In genomic region chr6:41489284-41489851, GRCh38 we compare ENCODE assay signal across 15 cellular contexts. TPM values are rescaled to one million over a fixed set of nuclear protein-coding genes. Genes with fewer than 3 reads are reported as not detected.
DNase-seq lines count a peak whose midpoint lies in the region; ATAC-seq, FAIRE-seq and TF ChIP-seq lines count a peak whose summit lies in the region.
"Had no signal": no experiment of that assay in that cellular context is flagged by ENCODE, and none has a peak within 500 bp of the region (broad histone marks: within the 10 kb centered on the region; RNA-seq: fewer than 3 reads in every experiment).

No MANE protein-coding gene starts in this region.

- H3K27me3 ChIP-seq in BLaER1, result no peaks in the 10 kb centered on the region
- peaks cover 53% of the 10 kb centered on the region for H3K27me3 ChIP-seq in HUES48 (ENCODE audit: control insufficient read depth, insufficient read depth, low read length)
- peaks cover 2% of the 10 kb centered on the region for H3K27me3 ChIP-seq in bronchial epithelial cell (ENCODE audit: control insufficient read depth, insufficient read depth, low read length)

- DNase-seq in bronchial epithelial cell (ENCODE audit: low read depth) (no peak), nephron progenitor cell (peak; percentile 69), GM19240 (ENCODE audit: insufficient read length, low spot score) (no peak), UCSD-AML1 (lab: John Stamatoyannopoulos, UW; ENCODE audit: unreplicated experiment) (no peak), NCI-H510A (lab: John Stamatoyannopoulos, UW) (no peak)
- DNase-seq: activated naive CD4-positive, alpha-beta T cell treated with anti-CD3 and anti-CD28 coated beads for 36 hours; central memory CD4-positive, alpha-beta T cell; NCI-H345; RPMI8226; stimulated activated naive CD4-positive, alpha-beta T cell had no signal

- no peaks in the 10 kb centered on the region for H3K9me3 ChIP-seq in BLaER1
- no peaks in the 10 kb centered on the region for H3K9me3 ChIP-seq in HUES48 (ENCODE audit: control insufficient read depth, insufficient read depth, low read length)

- H3K4me2 ChIP-seq in BLaER1, result 0 out of 2 replicates have a peak overlapping the region, but pooled peaks have one; percentile 17

- H3K27ac Mint-ChIP-seq in nephron progenitor cell, result peak overlapping the region; percentile 89
- H3K27ac Mint-ChIP-seq: activated naive CD4-positive, alpha-beta T cell treated with anti-CD3 and anti-CD28 coated beads for 36 hours; CD14-positive monocyte; memory B cell had no signal

- no peaks in the 10 kb centered on the region for H3K9me3 Mint-ChIP-seq in nephron progenitor cell
- H3K9me3 Mint-ChIP-seq: activated naive CD4-positive, alpha-beta T cell treated with anti-CD3 and anti-CD28 coated beads for 36 hours; CD14-positive monocyte; memory B cell had no signal

- no peak for ATAC-seq in GM21367 (IDR thresholded peaks at IDR 0.05; ENCODE audit: unreplicated experiment)

- H3K4me1 ChIP-seq in BLaER1 (peaks cover 28% of the 10 kb centered on the region), HUES48 (ENCODE audit: control insufficient read depth, insufficient read depth, low read length) (peaks cover 40% of the 10 kb centered on the region)

- no peaks in the 10 kb centered on the region for H3K36me3 ChIP-seq in BLaER1
- H3K36me3 ChIP-seq in HUES48 (ENCODE audit: control insufficient read depth, insufficient read depth, low read length), result no peaks in the 10 kb centered on the region
- no peaks in the 10 kb centered on the region for H3K36me3 ChIP-seq in bronchial epithelial cell (ENCODE audit: control insufficient read depth, insufficient read depth, low read length)

- no peaks in the 10 kb centered on the region for H4K20me1 ChIP-seq in BLaER1

- H3K27me3 Mint-ChIP-seq in nephron progenitor cell (ENCODE audit: low read depth, poor library complexity), result peaks cover 58% of the 10 kb centered on the region

- H3K9ac ChIP-seq in BLaER1, result no peak overlapping the region
- H3K9ac ChIP-seq in HUES48 (ENCODE audit: low read depth, low read length), result no peak overlapping the region

- H3K4me3 ChIP-seq in BLaER1 (no peak overlapping the region), HUES48 (ENCODE audit: low read depth, low read length) (no peak overlapping the region), bronchial epithelial cell (ENCODE audit: low read depth, low read length) (no peak overlapping the region)

- TF ChIP-seq CTCF in bronchial epithelial cell (IDR thresholded peaks at IDR 0.05; ENCODE audit: insufficient read depth, low read length, severe bottlenecking) (no peak), nephron progenitor cell (IDR thresholded peaks at IDR 0.05) (no peak)

- peak; percentile 62 for FAIRE-seq in bronchial epithelial cell (lab: Jason Lieb, UNC)

- peaks cover 93% of the 10 kb centered on the region for H3K4me1 Mint-ChIP-seq in nephron progenitor cell

- peak overlapping the region; percentile 24 for H3K4me3 Mint-ChIP-seq in nephron progenitor cell
- H3K4me3 Mint-ChIP-seq: activated naive CD4-positive, alpha-beta T cell treated with anti-CD3 and anti-CD28 coated beads for 36 hours; CD14-positive monocyte; memory B cell had no signal

- H3K27ac ChIP-seq in BLaER1 (no peak overlapping the region), HUES48 (ENCODE audit: low read depth, low read length) (peak overlapping the region; percentile 54)

- no peaks in the 10 kb centered on the region for H3K36me3 Mint-ChIP-seq in nephron progenitor cell (ENCODE audit: low read depth)
- H3K36me3 Mint-ChIP-seq: CD14-positive monocyte, memory B cell had no signal

RNA-seq across cellular contexts. Expression of gene FOXP4, which starts 56.8 kb away (rescaled TPM):
- 2.1 and 2.3 TPM in 2 replicates for total RNA-seq in bronchial epithelial cell
